In the genomic region with DNA sequence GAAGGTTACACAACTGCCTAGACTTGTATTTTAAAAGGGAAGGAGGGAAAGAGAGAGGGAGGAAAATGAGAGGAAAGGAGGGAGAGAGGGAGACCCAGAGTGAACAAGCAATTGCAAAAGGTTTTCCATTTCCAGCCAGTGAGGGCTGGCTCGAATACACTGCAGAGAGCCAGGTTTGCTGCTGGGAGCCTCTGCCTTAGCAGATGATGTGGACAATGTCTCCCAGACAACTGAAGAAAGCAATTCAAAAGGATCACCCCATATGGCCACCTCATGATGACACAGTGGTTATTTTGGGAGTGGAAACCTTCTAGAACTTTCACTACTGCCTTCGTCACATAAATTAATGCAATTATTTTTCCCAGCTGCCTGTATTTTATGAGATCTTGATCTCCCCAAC, we compare ENCODE assay signal across 16 cellular contexts.
DNase-seq lines count a peak whose midpoint lies in the region; ATAC-seq, FAIRE-seq and TF ChIP-seq lines count a peak whose summit lies in the region.
"Had no signal": no experiment of that assay in that cellular context is flagged by ENCODE, and none has a peak within 500 bp of the region (broad histone marks: within the 10 kb centered on the region; RNA-seq: fewer than 3 reads in every experiment).

No MANE protein-coding gene starts in this region.

- no peaks in the 10 kb centered on the region for H4K20me1 ChIP-seq in K562 (replicated peaks; ENCODE audit: control insufficient read depth, insufficient read depth, low read length)

- DNase-seq in HT1080 (ENCODE audit: low read depth) (peak; percentile 34), K562 (ENCODE audit: extremely low read depth in 1 of 4, low spot score in 3 of 4) (no peak), NCI-H1092 (lab: John Stamatoyannopoulos, UW) (no peak), UCSD-AML1 (lab: John Stamatoyannopoulos, UW; ENCODE audit: unreplicated experiment) (no peak), globus pallidus (ENCODE audit: low spot score) (no peak)
- DNase-seq: activated T-cell treated with anti-CD3 and anti-CD28 coated beads for 4 hours; amniotic stem cell; CD4-positive, alpha-beta memory T cell; hypothalamus; NCI-H1417 treated with DMSO at 0.1 percent for 48 hours; SJCRH30 had no signal

- in situ Hi-C loops in K562 (cut with MboI), result no loop called here

- no peak for FAIRE-seq in K562 (lab: Jason Lieb, UNC)

- no peak for TF ChIP-seq RAD21 in K562 (CRISPR knock-in tag; conservative IDR thresholded peaks at IDR 0.05 in 1 of 2, IDR thresholded peaks at IDR 0.05 in 1 of 2)

- POLR2A ChIA-PET in K562 (lab: Yijun Ruan, JAX), result interaction anchor here (0.6 kb wide), 1 partner anchor 760 kb away, joined by 3 read pairs; no protein-coding TSS in a partner anchor

- H3K4me1 ChIP-seq in K562 (replicated peaks in 1 of 2; ENCODE audit: control insufficient read depth in 2 of 2, insufficient read depth in 2 of 2, low read length in 2 of 2) (peaks cover 0 to 5% of the 10 kb centered on the region in 2 experiments), gastroesophageal sphincter (peaks cover 9 to 92% (median 18%) of the 10 kb centered on the region in 3 donors), skeletal muscle satellite cell (ENCODE audit: control insufficient read depth, insufficient read depth, low read length) (peaks cover 68% of the 10 kb centered on the region)

- H3K9me1 ChIP-seq in K562 (ENCODE audit: control insufficient read depth, insufficient read depth, low read length), result no peaks in the 10 kb centered on the region

- no peak overlapping the region for H3K27ac ChIP-seq in K562 (ENCODE audit: extremely low read depth, low read depth, low read length)
- H3K27ac ChIP-seq in gastroesophageal sphincter, result peak overlapping the region in 3 of 4 donors; percentile 48 to 58 (median 51)
- H3K27ac ChIP-seq: prostate gland, SJCRH30 had no signal

- intact Hi-C loops in K562 (cut with micrococcal nuclease), result no loop called here

- H3K9me3 ChIP-seq in K562 (replicated peaks; ENCODE audit: control insufficient read depth, insufficient read depth, low read depth, low read length) (no peaks in the 10 kb centered on the region), gastroesophageal sphincter (no peaks in the 10 kb centered on the region), skeletal muscle satellite cell (replicated peaks; ENCODE audit: low read length) (no peaks in the 10 kb centered on the region)
- H3K9me3 ChIP-seq: prostate gland, SJCRH30 had no signal

- no peak overlapping the region for H2AFZ ChIP-seq in K562 (ENCODE audit: low read depth, low read length)

- no peak overlapping the region for H3K4me3 ChIP-seq in K562
- no peak overlapping the region for H3K4me3 ChIP-seq in gastroesophageal sphincter
- no peak overlapping the region for H3K4me3 ChIP-seq in skeletal muscle satellite cell (ENCODE audit: low read length)
- H3K4me3 ChIP-seq: prostate gland, SJCRH30 had no signal

- TF ChIP-seq POLR2A in K562 (conservative IDR thresholded peaks at IDR 0.05) (no peak), gastroesophageal sphincter (IDR thresholded peaks at IDR 0.05) (no peak)

- BruUV-seq in K562 (replicated peaks; lab: Mats Ljungman, UMichigan), result no TSS peak

- ATAC-seq in K562, result no peak
- ATAC-seq in gastroesophageal sphincter, result no peak
- ATAC-seq in HG03469 (IDR thresholded peaks at IDR 0.05; ENCODE audit: unreplicated experiment), result no peak
- ATAC-seq: HCT116 had no signal

- 0% methylated on average over 2 of the region's 2 CpGs for WGBS in K562 (ENCODE audit: insufficient coverage, low coverage, missing lambda C conversion rate)
- WGBS in gastroesophageal sphincter (ENCODE audit: low coverage in 1 of 2), 2 donors, result 20 to 22% methylated on average over 1 to 2 of the region's 2 CpGs

- TF ChIP-seq CTCF in K562 (IDR thresholded peaks at IDR 0.05 in 2 of 3, conservative IDR thresholded peaks at IDR 0.05 in 1 of 3; ENCODE audit: insufficient read depth in 2 of 3, low read depth in 1 of 3, low read length in 3 of 3), result no peak
- no peak for TF ChIP-seq CTCF in gastroesophageal sphincter (IDR thresholded peaks at IDR 0.05)

- no peaks in the 10 kb centered on the region for H3K36me3 ChIP-seq in K562 (ENCODE audit: control insufficient read depth, insufficient read depth, low read length)
- peaks cover 0 to 10% of the 10 kb centered on the region in 2 donors for H3K36me3 ChIP-seq in gastroesophageal sphincter
- H3K36me3 ChIP-seq in skeletal muscle satellite cell (ENCODE audit: insufficient read depth, low read length), result peaks cover 33% of the 10 kb centered on the region
- H3K36me3 ChIP-seq: prostate gland had no signal

- H3K9ac ChIP-seq in K562 (ENCODE audit: insufficient read depth in 1 of 2, low read depth in 2 of 2, low read length in 2 of 2), result no peak overlapping the region
- peak overlapping the region; percentile 18 for H3K9ac ChIP-seq in skeletal muscle satellite cell (ENCODE audit: low read depth, low read length)

- CTCF ChIA-PET in K562 (lab: Yijun Ruan, JAX; ENCODE audit: low intra/inter-chr PET ratio), result interaction anchor here (0.6 kb wide), 1 partner anchor 925 kb away, joined by 3 read pairs; no protein-coding TSS in a partner anchor

- H3K27me3 ChIP-seq in K562 (ENCODE audit: control insufficient read depth in 2 of 2, insufficient read depth in 2 of 2, low read length in 2 of 2) (peaks cover 20 to 39% of the 10 kb centered on the region in 2 experiments; a peak in 4 of 5 replicates), gastroesophageal sphincter (no peaks in the 10 kb centered on the region), skeletal muscle satellite cell (ENCODE audit: control insufficient read depth, insufficient read depth, low read length) (no peaks in the 10 kb centered on the region)
- H3K27me3 ChIP-seq: SJCRH30 had no signal

- H3K4me2 ChIP-seq in K562 (ENCODE audit: insufficient read depth, low read length) (no peak overlapping the region), skeletal muscle satellite cell (ENCODE audit: low read length) (no peak overlapping the region)

- no peaks in the 10 kb centered on the region for H3K79me2 ChIP-seq in K562 (ENCODE audit: control insufficient read depth, insufficient read depth, low read length)

- TF ChIP-seq EP300 in K562 (IDR thresholded peaks at IDR 0.05; ENCODE audit: low read length), result no peak
- TF ChIP-seq EP300 in gastroesophageal sphincter (IDR thresholded peaks at IDR 0.05), result no peak

TF ChIP-seq in K562, 482 proteins besides CTCF, POLR2A, EP300 and RAD21:
- TF ChIP-seq CREB1 (IDR thresholded peaks at IDR 0.05) (no peak), CREB1 (CRISPR knock-in tag; IDR thresholded peaks at IDR 0.05) (no peak), RFX1 (IDR thresholded peaks at IDR 0.05) (peak; percentile 23; the same call in 1 of the 2 replicates)
